ENCODE assay signal across 8 cellular contexts in the genomic region with DNA sequence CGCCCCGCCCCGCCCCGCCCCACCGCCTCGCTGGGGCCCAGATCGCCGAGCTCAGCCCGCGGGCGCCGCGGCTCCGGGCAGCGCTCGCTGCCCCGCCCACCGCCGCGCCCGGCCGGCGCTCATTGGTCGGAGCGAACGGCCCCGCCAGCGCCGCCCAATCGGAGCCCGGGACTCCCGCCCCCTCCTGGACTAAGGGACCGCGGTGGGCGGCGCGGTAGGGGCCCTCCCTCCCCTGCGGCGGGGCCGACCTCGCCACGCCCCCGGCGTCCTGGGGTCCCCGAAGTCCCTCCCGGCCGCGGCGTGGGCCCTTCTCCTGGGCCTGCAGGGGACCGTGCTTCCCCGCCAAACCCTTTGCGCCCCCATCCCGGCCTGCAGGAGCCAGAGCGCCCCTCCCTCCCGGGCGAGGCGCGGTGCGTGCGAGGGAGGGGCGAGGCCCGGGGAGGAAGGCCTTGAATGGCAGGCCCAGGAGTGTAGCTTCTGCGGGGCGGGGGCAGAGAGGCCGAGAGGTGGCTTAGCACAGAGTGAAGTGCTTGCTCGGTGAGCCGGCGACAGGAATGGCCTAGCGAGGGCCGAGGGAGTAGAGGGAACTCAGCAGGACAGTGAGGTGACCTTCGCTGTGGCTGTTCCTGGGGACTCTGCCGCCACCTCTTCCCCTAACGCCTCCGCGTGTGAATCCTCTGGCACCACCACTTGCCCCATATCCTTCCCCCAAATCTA. TPM values are rescaled to one million over a fixed set of nuclear protein-coding genes. Genes with fewer than 3 reads are reported as not detected.
DNase-seq lines count a peak whose midpoint lies in the region; ATAC-seq and TF ChIP-seq lines count a peak whose summit lies in the region.

A gene (minus strand): TSS at position 51 of the 717 bp plus-strand sequence. CDS start 7,366 bp downstream, outside the sequence.

- H3K4me1 ChIP-seq in duodenal mucosa (ENCODE audit: control insufficient read depth in 1 of 2, insufficient read depth in 2 of 2, low read length in 2 of 2) (peaks cover 34 to 55% of the 10 kb centered on the region in 2 donors), lung (ENCODE audit: control insufficient read depth in 2 of 2, insufficient read depth in 2 of 2, low read length in 2 of 2) (peaks cover 0 to 39% of the 10 kb centered on the region in 2 donors)

- TF ChIP-seq POLR2A in GM19099 (IDR thresholded peaks at IDR 0.05; ENCODE audit: extremely low read depth, insufficient read length, low read depth) = peak; percentile 34

- H3K27me3 ChIP-seq in BJ (ENCODE audit: control insufficient read depth, insufficient read depth, low read length) (no peaks in the 10 kb centered on the region), duodenal mucosa (ENCODE audit: control insufficient read depth in 1 of 2, insufficient read depth in 2 of 2, low read length in 2 of 2) (no peaks in the 10 kb centered on the region), lung (ENCODE audit: control insufficient read depth, insufficient read depth) (no peaks in the 10 kb centered on the region)

- POLR2A ChIA-PET in BJ (lab: Charles Lee) = no interaction called here
- POLR2A ChIA-PET in activated CD4-positive, alpha-beta memory T cell treated with anti-CD3 and anti-CD28 coated beads for 36 hours (lab: Charles Lee) = no interaction called here

- intact Hi-C loops in activated CD4-positive, alpha-beta memory T cell treated with anti-CD3 and anti-CD28 coated beads for 36 hours (cut with micrococcal nuclease) = loop anchor here (1.0 kb wide), 1 partner anchor 48 kb away; no protein-coding TSS in a partner anchor

- H3K9me3 Mint-ChIP-seq in activated CD4-positive, alpha-beta memory T cell treated with anti-CD3 and anti-CD28 coated beads for 36 hours = no peaks in the 10 kb centered on the region

- H3K27me3 Mint-ChIP-seq in activated CD4-positive, alpha-beta memory T cell treated with anti-CD3 and anti-CD28 coated beads for 36 hours = no peaks in the 10 kb centered on the region

- 1 to 2% methylated on average over 36 to 75 of the region's 75 CpGs for WGBS in lung, 2 donors

- peak within 1 kb of the TSS; percentile 65 for H3K27ac ChIP-seq in duodenal mucosa (ENCODE audit: low read depth, low read length)
- H3K27ac ChIP-seq in lung (ENCODE audit: low read depth in 1 of 2, low read length in 1 of 2) = peak within 1 kb of the TSS; percentile 74 to 90

- H3K9ac ChIP-seq in duodenal mucosa (ENCODE audit: low read depth in 1 of 2, low read length in 2 of 2) = peak within 1 kb of the TSS; percentile 50 to 82

- H3K4me3 Mint-ChIP-seq in activated CD4-positive, alpha-beta memory T cell treated with anti-CD3 and anti-CD28 coated beads for 36 hours = peak within 1 kb of the TSS; percentile 74

- H3K4me3 ChIP-seq in BJ (ENCODE audit: low read depth, low read length) = peak within 1 kb of the TSS; percentile 54
- peak within 1 kb of the TSS; percentile 62 to 71 for H3K4me3 ChIP-seq in duodenal mucosa (ENCODE audit: low read depth in 1 of 2, low read length in 2 of 2)
- peak within 1 kb of the TSS; percentile 30 for H3K4me3 ChIP-seq in lung

- no peaks in the 10 kb centered on the region for H3K36me3 Mint-ChIP-seq in activated CD4-positive, alpha-beta memory T cell treated with anti-CD3 and anti-CD28 coated beads for 36 hours

- H3K4me1 Mint-ChIP-seq in activated CD4-positive, alpha-beta memory T cell treated with anti-CD3 and anti-CD28 coated beads for 36 hours (ENCODE audit: low read depth) = peaks cover 27% of the 10 kb centered on the region

- H3K27ac Mint-ChIP-seq in activated CD4-positive, alpha-beta memory T cell treated with anti-CD3 and anti-CD28 coated beads for 36 hours = peak within 1 kb of the TSS; percentile 46

- H3K9me3 ChIP-seq in duodenal mucosa (ENCODE audit: control insufficient read depth in 1 of 2, low read length in 2 of 2) = no peaks in the 10 kb centered on the region
- H3K9me3 ChIP-seq in lung (ENCODE audit: control insufficient read depth in 2 of 2, insufficient read depth in 1 of 2, low read length in 1 of 2) = no peaks in the 10 kb centered on the region

- DNase-seq in BJ (ENCODE audit: low read depth) (no peak), NCI-H526 treated with DMSO at 0.1 percent for 48 hours (lab: John Stamatoyannopoulos, UW) (peak; percentile 65), lung (ENCODE audit: low spot score) (peak; percentile 88)
- DNase-seq in activated CD4-positive, alpha-beta memory T cell treated with anti-CD3 and anti-CD28 coated beads for 36 hours = peak; percentile 92
- peak; percentile 66 to 91 (median 83) for DNase-seq in stimulated activated CD4-positive, alpha-beta T cell treated with anti-CD3 and anti-CD28 coated beads, TNF-alpha, amount 100 ng/mL, for 24 hours (ENCODE audit: low read depth in 3 of 3)

- ATAC-seq in HG03354 (IDR thresholded peaks at IDR 0.05; ENCODE audit: poor library complexity, severe bottlenecking, unreplicated experiment) (peak; percentile 87), lung (ENCODE audit: insufficient read depth, low FRiP score) (peak; percentile 87)

- TF ChIP-seq CTCF in BJ (IDR thresholded peaks at IDR 0.05; ENCODE audit: insufficient read depth, low read depth, low read length) = no peak
- no peak for TF ChIP-seq CTCF in lung (IDR thresholded peaks at IDR 0.05; ENCODE audit: control extremely low read depth, extremely low read depth)

- H3K36me3 ChIP-seq in BJ (ENCODE audit: control insufficient read depth, insufficient read depth, low read length) (no peaks in the 10 kb centered on the region), duodenal mucosa (ENCODE audit: control insufficient read depth in 1 of 2, insufficient read depth in 2 of 2, low read length in 2 of 2) (no peaks in the 10 kb centered on the region), lung (ENCODE audit: control insufficient read depth in 2 of 2, insufficient read depth in 2 of 2, low read length in 2 of 2) (no peaks in the 10 kb centered on the region)

- CTCF ChIA-PET in BJ (lab: Yijun Ruan, JAX) = interaction anchor here (0.9 to 3.6 kb wide), 2 partner anchors 21 to 47 kb away, joined by 4 to 22 read pairs; a partner anchor contains a TSS
- CTCF ChIA-PET in activated CD4-positive, alpha-beta memory T cell treated with anti-CD3 and anti-CD28 coated beads for 36 hours (lab: Charles Lee) = interaction anchor here (0.9 to 3.4 kb wide), 5 partner anchors 19 to 72 kb away, joined by 3 to 30 read pairs (median 4); a partner anchor contains a TSS

RNA-seq across cellular contexts. Expression of the gene that starts here (rescaled TPM):
- polyA plus RNA-seq in BJ (2011; rRNA removed) = 4.6 and 6.1 TPM in 2 replicates
- 5.9 and 7.0 TPM in 2 replicates for polyA minus RNA-seq in BJ (2011; rRNA and poly(A)+ RNA removed)
- total RNA-seq in activated CD4-positive, alpha-beta memory T cell treated with anti-CD3 and anti-CD28 coated beads for 36 hours = 1 to 10 TPM; 3.3 to 3.9 TPM
- 10 to 100 TPM in 1 of 2 donors, 1 to 10 TPM in 1; 3.8 to 14.9 TPM for total RNA-seq in lung
- polyA plus RNA-seq in lung = 10 to 100 TPM in 1 of 2 donors, 1 to 10 TPM in 1; 7.9 to 11.0 TPM
